ENCODE assay signal across 8 cellular contexts in genomic region chr20:33673411-33674293, GRCh38. TPM values are rescaled to one million over a fixed set of nuclear protein-coding genes. Genes with fewer than 3 reads are reported as not detected.
DNase-seq lines count a peak whose midpoint lies in the region; ATAC-seq, FAIRE-seq and TF ChIP-seq lines count a peak whose summit lies in the region.

No MANE protein-coding gene starts in this region.

- peak overlapping the region; percentile 67 to 77 for H3K9ac ChIP-seq in kidney (ENCODE audit: low read length in 2 of 2)

- H3K27me3 Mint-ChIP-seq in activated naive CD8-positive, alpha-beta T cell treated with anti-CD3 and anti-CD28 coated beads for 36 hours, result no peaks in the 10 kb centered on the region
- H3K27me3 Mint-ChIP-seq in stimulated activated naive CD8-positive, alpha-beta T cell treated with anti-CD3 and anti-CD28 coated beads, Interleukin-15, amount 100 ng/mL, for 72 hours, result no peaks in the 10 kb centered on the region

- no peaks in the 10 kb centered on the region for H3K9me3 Mint-ChIP-seq in activated naive CD8-positive, alpha-beta T cell treated with anti-CD3 and anti-CD28 coated beads for 36 hours
- H3K9me3 Mint-ChIP-seq in stimulated activated naive CD8-positive, alpha-beta T cell treated with anti-CD3 and anti-CD28 coated beads, Interleukin-15, amount 100 ng/mL, for 72 hours, result no peaks in the 10 kb centered on the region

- ATAC-seq in HG03175 (IDR thresholded peaks at IDR 0.05; ENCODE audit: unreplicated experiment), result peak; percentile 24
- ATAC-seq in stimulated activated naive CD8-positive, alpha-beta T cell treated with anti-CD3 and anti-CD28 coated beads, Interleukin-15, amount 100 ng/mL, for 72 hours, result peak; percentile 62

- no peak for TF ChIP-seq CTCF in kidney (IDR thresholded peaks at IDR 0.05; ENCODE audit: borderline replicate concordance, extremely low read depth, insufficient read depth)

- H3K36me3 ChIP-seq in kidney (ENCODE audit: control insufficient read depth in 1 of 2, insufficient read depth in 2 of 2, low read length in 2 of 2), result peaks cover 0 to 4% of the 10 kb centered on the region in 2 donors

- H3K4me1 Mint-ChIP-seq in activated naive CD8-positive, alpha-beta T cell treated with anti-CD3 and anti-CD28 coated beads for 36 hours, result peaks cover 18% of the 10 kb centered on the region
- H3K4me1 Mint-ChIP-seq in stimulated activated naive CD8-positive, alpha-beta T cell treated with anti-CD3 and anti-CD28 coated beads, Interleukin-15, amount 100 ng/mL, for 72 hours, result peaks cover 59% of the 10 kb centered on the region

- peak in 2 of 3 experiments; percentile 57 to 60 for DNase-seq in NCI-H1417 (lab: John Stamatoyannopoulos, UW)
- DNase-seq in NCI-H1417 treated with DMSO at 0.1 percent for 48 hours (lab: John Stamatoyannopoulos, UW), result no peak
- no peak for DNase-seq in activated naive CD8-positive, alpha-beta T cell treated with anti-CD3 and anti-CD28 coated beads for 36 hours
- DNase-seq in kidney, result peak; percentile 74
- peak in 1 of 2 donors; percentile 41 for DNase-seq in stimulated activated naive CD8-positive, alpha-beta T cell treated with anti-CD3 and anti-CD28 coated beads, Interleukin-15, amount 100 ng/mL, for 72 hours
- no peak for DNase-seq in SHP77 treated with DMSO at 0.1 percent for 48 hours (lab: John Stamatoyannopoulos, UW)
- no peak for DNase-seq in DMS 273 treated with DMSO at 0.1 percent for 48 hours (lab: John Stamatoyannopoulos, UW)

- H3K4me1 ChIP-seq in kidney (ENCODE audit: control insufficient read depth in 1 of 2, insufficient read depth in 1 of 2, low read depth in 1 of 2, low read length in 2 of 2), result peaks cover 0 to 23% of the 10 kb centered on the region in 2 donors

- peak overlapping the region; percentile 82 to 84 for H3K4me3 ChIP-seq in kidney (ENCODE audit: low read length in 2 of 2)

- H3K36me3 Mint-ChIP-seq in activated naive CD8-positive, alpha-beta T cell treated with anti-CD3 and anti-CD28 coated beads for 36 hours, result peaks cover 15% of the 10 kb centered on the region

- intact Hi-C loops in kidney (cut with DNase I), result no loop called here

- peak overlapping the region in 1 of 2 donors; percentile 43 for H3K27ac ChIP-seq in kidney (ENCODE audit: low read depth in 2 of 2, low read length in 2 of 2)

- FAIRE-seq in kidney (lab: Jason Lieb, UNC), result no peak

- peak overlapping the region; percentile 86 for H3K4me3 Mint-ChIP-seq in activated naive CD8-positive, alpha-beta T cell treated with anti-CD3 and anti-CD28 coated beads for 36 hours
- peak overlapping the region; percentile 85 to 86 for H3K4me3 Mint-ChIP-seq in stimulated activated naive CD8-positive, alpha-beta T cell treated with anti-CD3 and anti-CD28 coated beads, Interleukin-15, amount 100 ng/mL, for 72 hours

- H3K9me3 ChIP-seq in kidney (ENCODE audit: control insufficient read depth in 1 of 2, low read length in 2 of 2), result no peaks in the 10 kb centered on the region

- H3K27ac Mint-ChIP-seq in activated naive CD8-positive, alpha-beta T cell treated with anti-CD3 and anti-CD28 coated beads for 36 hours, result peak overlapping the region; percentile 77
- peak overlapping the region; percentile 36 to 82 for H3K27ac Mint-ChIP-seq in stimulated activated naive CD8-positive, alpha-beta T cell treated with anti-CD3 and anti-CD28 coated beads, Interleukin-15, amount 100 ng/mL, for 72 hours

RNA-seq across cellular contexts. Expression of gene NECAB3, which starts 0.6 kb away (rescaled TPM):
- total RNA-seq in activated naive CD8-positive, alpha-beta T cell treated with anti-CD3 and anti-CD28 coated beads for 36 hours, result 10 to 100 TPM; 10.7 to 12.0 TPM
- total RNA-seq in kidney, result 19.7 TPM
- polyA plus RNA-seq in kidney (ENCODE audit: insufficient read depth, low read depth, low replicate concordance), result 35.6 TPM

RNA-seq across cellular contexts. Expression of gene ACTL10, which starts 6.9 kb away (rescaled TPM):
- total RNA-seq in activated naive CD8-positive, alpha-beta T cell treated with anti-CD3 and anti-CD28 coated beads for 36 hours, result 1 to 10 TPM; 4.1 TPM
- total RNA-seq in kidney, result 3.0 TPM
- 1.7 TPM for polyA plus RNA-seq in kidney (ENCODE audit: insufficient read depth, low read depth, low replicate concordance)

RNA-seq across cellular contexts. Expression of gene C20orf144, which starts 11.5 kb away (rescaled TPM):
- under 1 TPM; 0.10 to 0.21 TPM for total RNA-seq in activated naive CD8-positive, alpha-beta T cell treated with anti-CD3 and anti-CD28 coated beads for 36 hours
- total RNA-seq in kidney, result 0.16 TPM
- polyA plus RNA-seq in kidney (ENCODE audit: insufficient read depth, low read depth, low replicate concordance), result not detected

RNA-seq across cellular contexts. Expression of gene E2F1, which starts 12.5 kb away (rescaled TPM):
- 10 to 100 TPM; 76.1 to 79.6 TPM for total RNA-seq in activated naive CD8-positive, alpha-beta T cell treated with anti-CD3 and anti-CD28 coated beads for 36 hours
- total RNA-seq in kidney, result 1.5 TPM
- polyA plus RNA-seq in kidney (ENCODE audit: insufficient read depth, low read depth, low replicate concordance), result 0.90 TPM

RNA-seq across cellular contexts. Expression of gene PXMP4, which starts 46.5 kb away (rescaled TPM):
- 1 to 10 TPM; 6.9 to 7.3 TPM for total RNA-seq in activated naive CD8-positive, alpha-beta T cell treated with anti-CD3 and anti-CD28 coated beads for 36 hours
- total RNA-seq in kidney, result 11.6 TPM
- 9.8 TPM for polyA plus RNA-seq in kidney (ENCODE audit: insufficient read depth, low read depth, low replicate concordance)

Comparison
In these comparisons a context has a peak if more than half of its experiments do, and no peak if none do; other contexts are left out.
1. DNase-seq: peak in NCI-H1417 (2 of 3) and kidney (single experiment); none in NCI-H1417 treated with DMSO at 0.1 percent for 48 hours (single experiment), activated naive CD8-positive, alpha-beta T cell treated with anti-CD3 and anti-CD28 coated beads for 36 hours (single experiment), SHP77 treated with DMSO at 0.1 percent for 48 hours (single experiment) and DMS 273 treated with DMSO at 0.1 percent for 48 hours (single experiment).